In the genomic region with DNA sequence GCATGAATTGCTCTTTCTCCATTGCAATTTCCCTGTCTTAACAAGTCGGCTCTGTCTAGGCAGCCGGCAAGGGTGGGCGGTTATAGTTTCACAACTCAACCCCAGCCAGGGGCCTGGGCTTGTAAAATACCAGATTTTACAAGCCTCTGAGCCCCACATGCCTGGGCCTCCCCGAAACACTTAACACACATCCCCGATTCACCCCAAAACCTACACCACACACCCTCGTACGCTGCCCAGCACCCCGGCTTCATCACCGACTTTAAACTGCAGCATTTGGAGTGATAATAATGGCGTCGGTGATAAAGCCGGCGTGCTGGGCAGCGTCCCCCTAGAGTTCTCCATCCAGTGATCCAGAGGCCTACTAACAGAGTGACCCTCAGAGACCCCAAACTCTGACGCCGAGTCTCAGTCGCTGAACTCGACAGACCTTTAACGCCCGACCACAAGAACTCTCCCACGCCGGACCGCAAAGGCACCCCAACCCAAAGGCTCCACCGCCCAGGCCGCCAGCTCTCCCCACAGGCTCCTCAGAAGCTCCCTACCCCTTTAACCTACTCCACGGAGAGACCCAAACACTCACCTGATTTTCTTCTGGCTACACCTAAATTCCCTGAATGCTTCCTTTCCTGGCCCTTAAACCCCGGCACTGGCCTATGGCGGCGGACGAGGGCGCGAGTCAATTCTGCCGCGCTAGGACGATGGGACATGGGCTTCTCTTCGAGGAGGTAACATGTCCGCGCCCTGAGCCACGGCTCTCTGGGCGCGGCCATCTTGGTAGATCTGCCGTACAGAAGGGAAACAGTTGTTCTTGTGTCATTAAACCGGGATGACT, we compare ENCODE assay signal across 8 cellular contexts. TPM values are rescaled to one million over a fixed set of nuclear protein-coding genes. Genes with fewer than 3 reads are reported as not detected.
A peak's percentile ranks its signal among the peaks of the same experiment; 100 is the strongest.
DNase-seq lines count a peak whose midpoint lies in the region; ATAC-seq and TF ChIP-seq lines count a peak whose summit lies in the region.

Gene ZNF649 (minus strand): TSS at position 687 of the 835 bp plus-strand sequence. CDS start 4,910 bp downstream, outside the sequence.

- H3K4me3 Mint-ChIP-seq in natural killer cell treated with Interleukin-12 subunit alpha and Interleukin-12 subunit beta and Interleukin-15 and Interleukin-18, amount 100 ng/mL, for 72 hours, result peak within 1 kb of the TSS; percentile 92
- peak within 1 kb of the TSS; percentile 95 to 99 for H3K4me3 Mint-ChIP-seq in stimulated activated naive B cell treated with anti-CD40 and anti-IgM and Interleukin-4, amounts not matched to agents 10 μg/mL and 1 μg/mL and 100 μg/mL, for 72 hours

- H3K4me3 ChIP-seq in fibroblast of villous mesenchyme (ENCODE audit: low read depth, low read length), result peak within 1 kb of the TSS; percentile 91

- ATAC-seq in GM19452 (IDR thresholded peaks at IDR 0.05; ENCODE audit: unreplicated experiment), result peak; percentile 78
- ATAC-seq in natural killer cell treated with Interleukin-12 subunit alpha and Interleukin-12 subunit beta and Interleukin-15 and Interleukin-18, amount 100 ng/mL, for 72 hours, result peak; percentile 98 to 99
- peak; percentile 94 to 95 for ATAC-seq in stimulated activated naive B cell treated with anti-CD40 and anti-IgM and Interleukin-4, amounts not matched to agents 10 μg/mL and 1 μg/mL and 100 μg/mL, for 72 hours (replicated peaks)

- peak within 1 kb of the TSS; percentile 65 for H3K27ac ChIP-seq in C4-2B
- peak within 1 kb of the TSS; percentile 64 for H3K27ac ChIP-seq in RWPE1

- peak; percentile 68 for DNase-seq in HuH-7 (ENCODE audit: low spot score)
- peak; percentile 84 for DNase-seq in RWPE1 (ENCODE audit: low spot score)
- peak; percentile 40 for DNase-seq in activated gamma-delta T cell (lab: John Stamatoyannopoulos, UW)
- DNase-seq in fibroblast of villous mesenchyme (ENCODE audit: low read depth), result peak; percentile 84
- DNase-seq in natural killer cell treated with Interleukin-12 subunit alpha and Interleukin-12 subunit beta and Interleukin-15 and Interleukin-18, amount 100 ng/mL, for 72 hours (ENCODE audit: low spot score), result peak; percentile 87
- DNase-seq in stimulated activated naive B cell treated with anti-CD40 and anti-IgM and Interleukin-4, amounts not matched to agents 10 μg/mL and 1 μg/mL and 100 μg/mL, for 72 hours, result peak; percentile 77

- POLR2A ChIA-PET in RWPE1 (lab: Yijun Ruan, JAX; ENCODE audit: low non-redundant PET), result no interaction called here

- H3K27me3 Mint-ChIP-seq in natural killer cell treated with Interleukin-12 subunit alpha and Interleukin-12 subunit beta and Interleukin-15 and Interleukin-18, amount 100 ng/mL, for 72 hours, result peaks cover 9 to 14% of the 10 kb centered on the region in 2 donors
- peaks cover 22 to 30% of the 10 kb centered on the region in 2 donors for H3K27me3 Mint-ChIP-seq in stimulated activated naive B cell treated with anti-CD40 and anti-IgM and Interleukin-4, amounts not matched to agents 10 μg/mL and 1 μg/mL and 100 μg/mL, for 72 hours

- H3K36me3 Mint-ChIP-seq in natural killer cell treated with Interleukin-12 subunit alpha and Interleukin-12 subunit beta and Interleukin-15 and Interleukin-18, amount 100 ng/mL, for 72 hours, result peaks cover 66% of the 10 kb centered on the region
- peaks cover 49 to 71% of the 10 kb centered on the region in 2 donors for H3K36me3 Mint-ChIP-seq in stimulated activated naive B cell treated with anti-CD40 and anti-IgM and Interleukin-4, amounts not matched to agents 10 μg/mL and 1 μg/mL and 100 μg/mL, for 72 hours

- TF ChIP-seq CTCF in C4-2B (conservative IDR thresholded peaks at IDR 0.05), result peak; percentile 20
- TF ChIP-seq CTCF in RWPE1 (conservative IDR thresholded peaks at IDR 0.05; ENCODE audit: low read depth), result no peak
- TF ChIP-seq CTCF in fibroblast of villous mesenchyme (IDR thresholded peaks at IDR 0.05; ENCODE audit: insufficient read depth, low read depth, low read length), result peak; percentile 20

- peak within 1 kb of the TSS; percentile 82 to 89 for H3K27ac Mint-ChIP-seq in natural killer cell treated with Interleukin-12 subunit alpha and Interleukin-12 subunit beta and Interleukin-15 and Interleukin-18, amount 100 ng/mL, for 72 hours
- H3K27ac Mint-ChIP-seq in stimulated activated naive B cell treated with anti-CD40 and anti-IgM and Interleukin-4, amounts not matched to agents 10 μg/mL and 1 μg/mL and 100 μg/mL, for 72 hours, result peak within 1 kb of the TSS; percentile 99

- peaks cover 26 to 29% of the 10 kb centered on the region in 2 donors for H3K4me1 Mint-ChIP-seq in natural killer cell treated with Interleukin-12 subunit alpha and Interleukin-12 subunit beta and Interleukin-15 and Interleukin-18, amount 100 ng/mL, for 72 hours (ENCODE audit: low read depth in 2 of 2)
- H3K4me1 Mint-ChIP-seq in stimulated activated naive B cell treated with anti-CD40 and anti-IgM and Interleukin-4, amounts not matched to agents 10 μg/mL and 1 μg/mL and 100 μg/mL, for 72 hours, result peaks cover 12 to 24% of the 10 kb centered on the region in 2 donors

- H3K9me3 Mint-ChIP-seq in natural killer cell treated with Interleukin-12 subunit alpha and Interleukin-12 subunit beta and Interleukin-15 and Interleukin-18, amount 100 ng/mL, for 72 hours, result peaks cover 17% of the 10 kb centered on the region
- H3K9me3 Mint-ChIP-seq in stimulated activated naive B cell treated with anti-CD40 and anti-IgM and Interleukin-4, amounts not matched to agents 10 μg/mL and 1 μg/mL and 100 μg/mL, for 72 hours, result peaks cover 31 to 34% of the 10 kb centered on the region in 2 donors

- CTCF ChIA-PET in RWPE1 (lab: Yijun Ruan, JAX), result interaction anchor here (0.8 kb wide), 1 partner anchor 1130 kb away, joined by 5 read pairs; no protein-coding TSS in a partner anchor

RNA-seq across cellular contexts. Expression of gene ZNF649, which starts in this region (rescaled TPM):
- total RNA-seq in fibroblast of villous mesenchyme, result 6.4 and 12.1 TPM in 2 replicates
- 10 to 100 TPM; 10.0 to 14.0 TPM for total RNA-seq in natural killer cell treated with Interleukin-12 subunit alpha and Interleukin-12 subunit beta and Interleukin-15 and Interleukin-18, amount 100 ng/mL, for 72 hours

Comparison
In these comparisons a context has a peak if more than half of its experiments do, and no peak if none do; other contexts are left out.
1. Peak in every context shown above with its lines: DNase-seq, ATAC-seq, H3K4me3 ChIP-seq and H3K27ac ChIP-seq.